In genomic region chr15:92361321-92362090, GRCh38 we compare ENCODE assay signal across 22 cellular contexts. TPM values are rescaled to one million over a fixed set of nuclear protein-coding genes. Genes with fewer than 3 reads are reported as not detected.
"Had no signal": no experiment of that assay in that cellular context is flagged by ENCODE, and none has a peak within 500 bp of the region (broad histone marks: within the 10 kb centered on the region; RNA-seq: fewer than 3 reads in every experiment).

No MANE protein-coding gene starts in this region.

- H3K4me3 ChIP-seq: hepatocyte, left ventricle myocardium inferior, lung, pancreas, prostate gland, skin epidermis, suprapubic skin, thoracic aorta, tibial artery, uterus had no signal

- H3K4me1 ChIP-seq: left ventricle myocardium inferior, pancreas, prostate gland, tibial artery, uterus had no signal

- H3K79me2 ChIP-seq: hepatocyte had no signal

- H3K27ac ChIP-seq: hepatocyte, left ventricle myocardium inferior, pancreas, prostate gland, skin epidermis, suprapubic skin, thoracic aorta, tibial artery, uterus had no signal

- H3K4me2 ChIP-seq: hepatocyte had no signal

- H3K27me3 ChIP-seq: hepatocyte, tibial artery, uterus had no signal

- H3K9me3 ChIP-seq: pancreas, prostate gland, suprapubic skin, thoracic aorta, tibial artery, uterus had no signal

- DNase-seq: islet precursor cell; left ventricle myocardium inferior; naive thymus-derived CD8-positive, alpha-beta T cell; nucleus accumbens; pancreas; posterior cingulate gyrus; retina; right cardiac atrium; stimulated activated CD4-positive, alpha-beta T cell treated with anti-CD3 and anti-CD28 coated beads, Interleukin-12 subunit alpha, Interleukin-12 subunit beta, amount 100 ng/mL, for 4 hours; stimulated activated CD4-positive, alpha-beta T cell treated with anti-CD3 and anti-CD28 coated beads, Interleukin-15, amount 100 ng/mL, for 24 hours; stimulated activated CD4-positive, alpha-beta T cell treated with anti-CD3 and anti-CD28 coated beads, Interleukin-2, amount 100 ng/mL, for 24 hours; stimulated activated CD4-positive, alpha-beta T cell treated with anti-CD3 and anti-CD28 coated beads, Interleukin-4, amount 100 ng/mL, for 24 hours; stimulated activated naive CD4-positive, alpha-beta T cell; tibial artery; uterus had no signal

- ATAC-seq: naive thymus-derived CD8-positive, alpha-beta T cell; pancreas; right cardiac atrium; sciatic nerve had no signal

- H3K36me3 ChIP-seq: left ventricle myocardium inferior, pancreas, prostate gland, suprapubic skin, thoracic aorta, tibial artery, uterus had no signal

RNA-seq across cellular contexts. Expression of gene ST8SIA2, which starts 32.2 kb away (rescaled TPM):
- polyA plus RNA-seq: lung; naive thymus-derived CD8-positive, alpha-beta T cell had no signal
